Comparison of ENCODE assay signal across 9 cellular contexts in genomic region chr3:195094211-195094921, GRCh38.
DNase-seq lines count a peak whose midpoint lies in the region; ATAC-seq and TF ChIP-seq lines count a peak whose summit lies in the region.
"Had no signal": no experiment of that assay in that cellular context is flagged by ENCODE, and none has a peak within 500 bp of the region (broad histone marks: within the 10 kb centered on the region; RNA-seq: fewer than 3 reads in every experiment).

No MANE protein-coding gene starts in this region.

- ATAC-seq in HG03103 (IDR thresholded peaks at IDR 0.05; ENCODE audit: low read depth, unreplicated experiment) = peak; percentile 72
- peak; percentile 31 to 43 for ATAC-seq in upper lobe of left lung (ENCODE audit: low FRiP score in 2 of 2)

- H4K20me1 ChIP-seq in neural progenitor cell (ENCODE audit: low read depth) = no peaks in the 10 kb centered on the region

- H3K9ac ChIP-seq in endodermal cell (ENCODE audit: extremely low read depth, low read length, poor library complexity, severe bottlenecking) (no peak overlapping the region), neural progenitor cell (no peak overlapping the region)

- H3K4me1 Mint-ChIP-seq in endodermal cell = peaks cover 22% of the 10 kb centered on the region
- H3K4me1 Mint-ChIP-seq in neural progenitor cell = peaks cover 42% of the 10 kb centered on the region

- H3K9me3 Mint-ChIP-seq in endodermal cell (peaks cover 5% of the 10 kb centered on the region), neural progenitor cell (peaks cover 7% of the 10 kb centered on the region)

- peaks cover 3% of the 10 kb centered on the region for H3K4me1 ChIP-seq in endodermal cell (ENCODE audit: control insufficient read depth, insufficient read depth, low read length)
- peaks cover 0 to 14% (median 9%) of the 10 kb centered on the region in 4 donors for H3K4me1 ChIP-seq in upper lobe of left lung
- H3K4me1 ChIP-seq in neural progenitor cell = no peaks in the 10 kb centered on the region
- no peaks in the 10 kb centered on the region for H3K4me1 ChIP-seq in ovary (ENCODE audit: insufficient read depth)

- no peak overlapping the region for H3K4me2 ChIP-seq in neural progenitor cell

- no peak for TF ChIP-seq EP300 in upper lobe of left lung (IDR thresholded peaks at IDR 0.05)
- TF ChIP-seq EP300 in ovary (IDR thresholded peaks at IDR 0.05) = no peak

- H3K4me3 ChIP-seq in endodermal cell (ENCODE audit: low read length) = no peak overlapping the region
- no peak overlapping the region for H3K4me3 ChIP-seq in upper lobe of left lung
- no peak overlapping the region for H3K4me3 ChIP-seq in neural progenitor cell
- no peak overlapping the region for H3K4me3 ChIP-seq in ovary

- H3K27me3 Mint-ChIP-seq in endodermal cell (ENCODE audit: insufficient read depth) (no peaks in the 10 kb centered on the region), neural progenitor cell (ENCODE audit: insufficient read depth, low read depth) (no peaks in the 10 kb centered on the region)

- no peaks in the 10 kb centered on the region for H3K9me3 ChIP-seq in endodermal cell (ENCODE audit: control insufficient read depth, low read length)
- no peaks in the 10 kb centered on the region for H3K9me3 ChIP-seq in upper lobe of left lung
- H3K9me3 ChIP-seq in neural progenitor cell (ENCODE audit: low read depth) = no peaks in the 10 kb centered on the region
- no peaks in the 10 kb centered on the region for H3K9me3 ChIP-seq in ovary

- H3K27ac Mint-ChIP-seq in endodermal cell (peak overlapping the region; percentile 68), neural progenitor cell (no peak overlapping the region)

- no peak overlapping the region for H2AFZ ChIP-seq in neural progenitor cell (replicated peaks)

- H3K36me3 Mint-ChIP-seq in endodermal cell (ENCODE audit: low read depth) = peaks cover 20% of the 10 kb centered on the region
- H3K36me3 Mint-ChIP-seq in neural progenitor cell = peaks cover 6% of the 10 kb centered on the region

- DNase-seq in activated CD4-positive, CD25-positive, alpha-beta regulatory T cell treated with anti-CD3 and anti-CD28 coated beads, Interleukin-2, amount 50 U/mL, for 72 hours = peak; percentile 25
- no peak for DNase-seq in activated CD4-positive, CD25-positive, alpha-beta regulatory T cell (lab: John Stamatoyannopoulos, UW)
- DNase-seq in endodermal cell (no peak), upper lobe of left lung (no peak), neural progenitor cell (ENCODE audit: low spot score) (no peak), ovary (no peak), caudate nucleus (lab: John Stamatoyannopoulos, UW) (no peak)
- DNase-seq: activated gamma-delta T cell had no signal

- no peaks in the 10 kb centered on the region for H3K79me2 ChIP-seq in neural progenitor cell (ENCODE audit: low read depth)

- no peaks in the 10 kb centered on the region for H3K27me3 ChIP-seq in endodermal cell (ENCODE audit: control insufficient read depth, insufficient read depth, low read length, poor library complexity, severe bottlenecking)
- no peaks in the 10 kb centered on the region for H3K27me3 ChIP-seq in upper lobe of left lung
- H3K27me3 ChIP-seq in neural progenitor cell = no peaks in the 10 kb centered on the region
- H3K27me3 ChIP-seq in ovary = no peaks in the 10 kb centered on the region

- H3K27ac ChIP-seq in endodermal cell (ENCODE audit: low read depth, low read length) (peak overlapping the region; percentile 79), upper lobe of left lung (no peak overlapping the region), neural progenitor cell (no peak overlapping the region), ovary (no peak overlapping the region), caudate nucleus (ENCODE audit: low read depth, low read length) (no peak overlapping the region)

- no peaks in the 10 kb centered on the region for H3K36me3 ChIP-seq in endodermal cell (ENCODE audit: control insufficient read depth, insufficient read depth, low read length)
- no peaks in the 10 kb centered on the region for H3K36me3 ChIP-seq in upper lobe of left lung
- H3K36me3 ChIP-seq in neural progenitor cell = no peaks in the 10 kb centered on the region
- H3K36me3 ChIP-seq in ovary = no peaks in the 10 kb centered on the region

- 92 to 96% methylated on average over 14 to 32 of the region's 32 CpGs for WGBS in endodermal cell (ENCODE audit: insufficient coverage in 1 of 2, insufficient read length in 1 of 2), 2 experiments
- WGBS in upper lobe of left lung, 2 donors = 84 to 91% methylated on average over 31 to 32 of the region's 32 CpGs
- 87 to 89% (median 88%) methylated on average over 32 of the region's 32 CpGs for WGBS in ovary, 3 donors

- intact Hi-C loops in ovary (cut with DNase I) = no loop called here

- TF ChIP-seq POLR2A in upper lobe of left lung (IDR thresholded peaks at IDR 0.05) (no peak), ovary (IDR thresholded peaks at IDR 0.05) (no peak)

- no peaks in the 10 kb centered on the region for H3F3A ChIP-seq in neural progenitor cell (ENCODE audit: low read depth)

- H3K4me3 Mint-ChIP-seq in endodermal cell = no peak overlapping the region
- H3K4me3 Mint-ChIP-seq in neural progenitor cell = no peak overlapping the region

- TF ChIP-seq CTCF in endodermal cell (conservative IDR thresholded peaks at IDR 0.05) (peak; percentile 23), upper lobe of left lung (IDR thresholded peaks at IDR 0.05) (no peak), neural progenitor cell (IDR thresholded peaks at IDR 0.05) (no peak), ovary (IDR thresholded peaks at IDR 0.05) (no peak)
